In the genomic region with DNA sequence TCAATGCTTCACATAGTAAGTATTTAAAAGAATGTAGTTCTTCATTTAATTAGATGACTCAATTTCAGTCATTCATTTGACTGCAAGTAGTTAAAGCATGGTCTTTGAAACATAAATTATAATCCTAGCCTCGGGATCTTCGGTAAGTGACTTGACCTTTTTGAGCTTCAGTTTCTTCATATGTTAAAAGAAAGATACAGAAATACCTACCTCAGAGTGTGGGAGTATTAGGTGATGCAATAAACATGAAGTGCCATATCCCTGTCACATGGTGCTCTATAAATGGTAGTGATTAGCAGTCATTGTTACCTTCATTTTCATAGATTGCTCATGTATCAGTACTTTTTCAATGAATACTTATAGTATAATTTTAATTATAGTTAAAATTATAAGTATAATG, we compare ENCODE assay signal across 24 cellular contexts.
"Had no signal": no experiment of that assay in that cellular context is flagged by ENCODE, and none has a peak within 500 bp of the region (broad histone marks: within the 10 kb centered on the region; RNA-seq: fewer than 3 reads in every experiment).

No MANE protein-coding gene starts in this region.

- FAIRE-seq: astrocyte had no signal

- H3K27ac Mint-ChIP-seq: activated CD4-positive, alpha-beta memory T cell treated with anti-CD3 and anti-CD28 coated beads for 36 hours; activated CD4-positive, alpha-beta T cell treated with anti-CD3 and anti-CD28 coated beads, Interleukin-2, amount 10 ng/mL, durations not matched to agents 7 days and 5 days; activated naive CD4-positive, alpha-beta T cell treated with anti-CD3 and anti-CD28 coated beads for 36 hours; brain; T-helper 17 cell; WTC11 had no signal

- H3K27me3 Mint-ChIP-seq: activated CD4-positive, alpha-beta memory T cell treated with anti-CD3 and anti-CD28 coated beads for 36 hours; activated CD4-positive, alpha-beta T cell treated with anti-CD3 and anti-CD28 coated beads, Interleukin-2, amount 10 ng/mL, durations not matched to agents 7 days and 5 days; brain; central memory CD8-positive, alpha-beta T cell; T-helper 17 cell had no signal

- H3K4me1 Mint-ChIP-seq: activated CD4-positive, alpha-beta T cell treated with anti-CD3 and anti-CD28 coated beads, Interleukin-2, amount 10 ng/mL, durations not matched to agents 7 days and 5 days; brain; central memory CD8-positive, alpha-beta T cell; WTC11 had no signal

- H3K4me3 Mint-ChIP-seq: activated CD4-positive, alpha-beta memory T cell treated with anti-CD3 and anti-CD28 coated beads for 36 hours; activated CD4-positive, alpha-beta T cell treated with anti-CD3 and anti-CD28 coated beads, Interleukin-2, amount 10 ng/mL, durations not matched to agents 7 days and 5 days; activated naive CD4-positive, alpha-beta T cell treated with anti-CD3 and anti-CD28 coated beads for 36 hours; activated T-cell treated with anti-CD3 and anti-CD28 coated beads, Interleukin-2, amount 50 U/mL, for 4 hours; brain; central memory CD8-positive, alpha-beta T cell; T-helper 17 cell; WTC11 had no signal

- ATAC-seq: activated T-cell treated with anti-CD3 and anti-CD28 coated beads, Interleukin-2, amount 50 U/mL, for 4 hours; PC-3; T-helper 17 cell; WTC11 had no signal

- H3K9me3 Mint-ChIP-seq: activated CD4-positive, alpha-beta memory T cell treated with anti-CD3 and anti-CD28 coated beads for 36 hours; activated CD4-positive, alpha-beta T cell treated with anti-CD3 and anti-CD28 coated beads, Interleukin-2, amount 10 ng/mL, durations not matched to agents 7 days and 5 days; activated naive CD4-positive, alpha-beta T cell treated with anti-CD3 and anti-CD28 coated beads for 36 hours; activated T-cell treated with anti-CD3 and anti-CD28 coated beads, Interleukin-2, amount 50 U/mL, for 4 hours; brain; central memory CD8-positive, alpha-beta T cell; WTC11 had no signal

- DNase-seq: activated CD4-positive, alpha-beta memory T cell treated with anti-CD3 and anti-CD28 coated beads for 36 hours; activated CD4-positive, alpha-beta T cell treated with anti-CD3 and anti-CD28 coated beads, Interleukin-2, amount 10 ng/mL, durations not matched to agents 7 days and 5 days; activated CD4-positive, CD25-positive, alpha-beta regulatory T cell treated with anti-CD3 and anti-CD28 coated beads, Interleukin-2, amount 50 U/mL, for 72 hours; activated CD8-positive, alpha-beta memory T cell treated with anti-CD3 and anti-CD28 coated beads for 24 hours; activated gamma-delta T cell; activated naive CD4-positive, alpha-beta T cell treated with anti-CD3 and anti-CD28 coated beads for 36 hours; activated T-cell treated with anti-CD3 and anti-CD28 coated beads, Interleukin-2, amount 50 U/mL, for 4 hours; amygdala; KG1; NCI-H1105; NCI-H1436; NCI-H1694 treated with DMSO at 0.1 percent for 48 hours; NCI-H2029 treated with DMSO at 0.1 percent for 48 hours; NCI-H345; NCI-H510A; NCI-H526 treated with DMSO at 0.1 percent for 48 hours; PC-3; SHP77 treated with DMSO at 0.1 percent for 48 hours; T-helper 17 cell; T-helper 9 cell had no signal
